ENCODE assay signal across 8 cellular contexts in genomic region chr17:72120878-72121163, GRCh38. TPM values are rescaled to one million over a fixed set of nuclear protein-coding genes. Genes with fewer than 3 reads are reported as not detected.
DNase-seq lines count a peak whose midpoint lies in the region; ATAC-seq, FAIRE-seq and TF ChIP-seq lines count a peak whose summit lies in the region.

TSS of gene SOX9 (plus strand) at chr17:72121020. CDS start at chr17:72121392, 372 bp downstream.

- ATAC-seq in HG03108 (IDR thresholded peaks at IDR 0.05; ENCODE audit: unreplicated experiment), result peak; percentile 69

- H3K4me3 ChIP-seq in bronchial epithelial cell (ENCODE audit: low read depth, low read length) (peak within 1 kb of the TSS; percentile 88), stomach smooth muscle (ENCODE audit: low read length in 2 of 2) (peak within 1 kb of the TSS; percentile 52 to 70)

- H3K36me3 ChIP-seq in bronchial epithelial cell (ENCODE audit: control insufficient read depth, insufficient read depth, low read length) (peaks cover 2% of the 10 kb centered on the region), stomach smooth muscle (ENCODE audit: control insufficient read depth in 2 of 2, insufficient read depth in 2 of 2, low read length in 2 of 2) (no peaks in the 10 kb centered on the region)

- no peak within 1 kb of the TSS for H3K9ac ChIP-seq in stomach smooth muscle (ENCODE audit: low read length in 2 of 2)

- DNase-seq in COR-L47 (lab: John Stamatoyannopoulos, UW), result peak; percentile 79
- peak; percentile 85 for DNase-seq in NCI-H345 treated with DMSO at 0.1 percent for 48 hours (lab: John Stamatoyannopoulos, UW; ENCODE audit: unreplicated experiment)
- peak; percentile 90 for DNase-seq in bronchial epithelial cell (ENCODE audit: low read depth)
- DNase-seq in islet precursor cell, result peak; percentile 99
- DNase-seq in activated effector memory CD4-positive, alpha-beta T cell treated with anti-CD3 and anti-CD28 coated beads, Interleukin-2, amount 50 U/mL, for 16 hours, result no peak

- peaks cover 12% of the 10 kb centered on the region for H3K27me3 ChIP-seq in bronchial epithelial cell (ENCODE audit: control insufficient read depth, insufficient read depth, low read length)
- H3K27me3 ChIP-seq in stomach smooth muscle (ENCODE audit: control insufficient read depth in 1 of 2, insufficient read depth in 2 of 2, low read length in 2 of 2), result peaks cover 66 to 79% of the 10 kb centered on the region in 2 donors

- no peak for TF ChIP-seq CTCF in bronchial epithelial cell (IDR thresholded peaks at IDR 0.05; ENCODE audit: insufficient read depth, low read length, severe bottlenecking)

- FAIRE-seq in bronchial epithelial cell (lab: Jason Lieb, UNC), result no peak

- peaks cover 43% of the 10 kb centered on the region for H3K4me1 ChIP-seq in stomach smooth muscle (ENCODE audit: control insufficient read depth, insufficient read depth, low read length)

- peak; percentile 92 for TF ChIP-seq POLR2A in GM19099 (IDR thresholded peaks at IDR 0.05; ENCODE audit: extremely low read depth, insufficient read length, low read depth)

- H3K9me3 ChIP-seq in stomach smooth muscle (ENCODE audit: control insufficient read depth in 2 of 2, low read length in 2 of 2), result no peaks in the 10 kb centered on the region

- H3K27ac ChIP-seq in stomach smooth muscle (ENCODE audit: low read length), result no peak within 1 kb of the TSS

RNA-seq across cellular contexts. Expression of gene SOX9, which starts in this region (rescaled TPM):
- total RNA-seq in bronchial epithelial cell, result 1.1 and 1.2 TPM in 2 replicates
